ENCODE assay signal across 8 cellular contexts in the genomic region with DNA sequence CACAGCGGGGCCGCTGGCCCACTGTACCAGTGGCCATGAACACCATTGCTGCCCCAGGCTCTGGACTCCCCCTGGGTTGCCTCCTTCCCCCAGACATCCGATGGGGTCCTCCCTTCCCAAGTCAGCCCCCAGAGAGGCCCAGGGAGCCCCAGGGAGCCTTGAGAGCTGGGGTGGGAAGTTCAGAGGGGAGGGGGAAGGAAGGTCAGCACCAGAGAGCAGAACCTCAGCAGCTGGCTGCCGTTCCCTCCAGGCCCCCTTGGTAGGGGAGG. TPM values are rescaled to one million over a fixed set of nuclear protein-coding genes. Genes with fewer than 3 reads are reported as not detected.
A peak's percentile ranks its signal among the peaks of the same experiment; 100 is the strongest.
DNase-seq lines count a peak whose midpoint lies in the region; ATAC-seq, FAIRE-seq and TF ChIP-seq lines count a peak whose summit lies in the region.

No MANE protein-coding gene starts in this region.

- intact Hi-C loops in endothelial cell of umbilical vein (cut with micrococcal nuclease): no loop called here

- dilution Hi-C loops in endothelial cell of umbilical vein (cut with MboI; ENCODE audit: extremely low pct_ligation_motif_present, low sequenced_read_pairs): no loop called here

- H3K4ac ChIP-seq in trophoblast cell (ENCODE audit: low read depth, low read length): no peak overlapping the region

- peak overlapping the region; percentile 38 for H4K91ac ChIP-seq in trophoblast cell (ENCODE audit: low read depth, low read length)

- POLR2A ChIA-PET in endothelial cell of umbilical vein (lab: Charles Lee): interaction anchor here (1.3 to 1.6 kb wide), 2 partner anchors 21 to 160 kb away, joined by 3 to 4 read pairs; no protein-coding TSS in a partner anchor

- H3K36me3 ChIP-seq in MM.1S (replicated peaks; ENCODE audit: insufficient read depth, low read length) (no peaks in the 10 kb centered on the region), endothelial cell of umbilical vein (ENCODE audit: control insufficient read depth in 2 of 2, extremely low read depth in 1 of 2, insufficient read depth in 2 of 2, low read length in 2 of 2) (peaks cover 0 to 7% of the 10 kb centered on the region in 2 experiments), trophoblast cell (ENCODE audit: control insufficient read depth in 1 of 2, insufficient read depth in 2 of 2, low read length in 2 of 2) (peaks cover 22 to 24% of the 10 kb centered on the region in 2 experiments)

- no peaks in the 10 kb centered on the region for H3K9me1 ChIP-seq in endothelial cell of umbilical vein (replicated peaks; ENCODE audit: control insufficient read depth, extremely low read depth, insufficient read depth, low read length)

- FAIRE-seq in endothelial cell of umbilical vein (lab: Jason Lieb, UNC): no peak

- H3K4me3 ChIP-seq in GM12875 (ENCODE audit: low read depth, low read length) (peak overlapping the region; percentile 84), MM.1S (ENCODE audit: low read length) (peak overlapping the region; percentile 78), endothelial cell of umbilical vein (replicated peaks in 1 of 3; ENCODE audit: insufficient read depth in 1 of 3, low read depth in 1 of 3, low read length in 3 of 3) (peak overlapping the region in 1 of 3 experiments; percentile 5), trophoblast cell (ENCODE audit: low read depth, low read length) (no peak overlapping the region)

- no TSS peak for BruUV-seq in endothelial cell of umbilical vein (replicated peaks; lab: Mats Ljungman, UMichigan)

- H2BK12ac ChIP-seq in trophoblast cell (ENCODE audit: low read length): peak overlapping the region; percentile 45

- no peak for TF ChIP-seq CTCF in GM12875 (IDR thresholded peaks at IDR 0.05; ENCODE audit: borderline replicate concordance, insufficient read depth, low read depth, low read length)
- no peak for TF ChIP-seq CTCF in MM.1S (IDR thresholded peaks at IDR 0.05; ENCODE audit: low read length)
- TF ChIP-seq CTCF in endothelial cell of umbilical vein (IDR thresholded peaks at IDR 0.05; ENCODE audit: extremely low read depth in 1 of 2, insufficient read depth in 1 of 2, low read depth in 1 of 2, low read length in 2 of 2): no peak

- H3K4me2 ChIP-seq in MM.1S (ENCODE audit: low read depth, low read length) (peak overlapping the region; percentile 73), endothelial cell of umbilical vein (ENCODE audit: insufficient read depth, low read length) (peak overlapping the region; percentile 52), trophoblast cell (ENCODE audit: low read length) (peak overlapping the region; percentile 53)

- whole genome bisulfite sequencing in trophoblast cell (ENCODE audit: extremely low coverage, insufficient coverage, insufficient read length): no CpG with 5 or more reads among the region's 4 CpGs

- no peak overlapping the region for H4K12ac ChIP-seq in trophoblast cell (ENCODE audit: low read depth, low read length)

- peaks cover 7% of the 10 kb centered on the region for H3K79me1 ChIP-seq in trophoblast cell (ENCODE audit: low read length)

- peak overlapping the region; percentile 91 for H3K9ac ChIP-seq in MM.1S (ENCODE audit: low read length)
- peak overlapping the region; percentile 48 for H3K9ac ChIP-seq in endothelial cell of umbilical vein (replicated peaks; ENCODE audit: extremely low read depth, insufficient read depth, low read length)
- no peak overlapping the region for H3K9ac ChIP-seq in trophoblast cell (ENCODE audit: low read length)

- H3K27me3 ChIP-seq in MM.1S (replicated peaks; ENCODE audit: insufficient read depth, low read length) (no peaks in the 10 kb centered on the region), endothelial cell of umbilical vein (ENCODE audit: control insufficient read depth in 2 of 2, insufficient read depth in 2 of 2, low read length in 2 of 2) (no peaks in the 10 kb centered on the region), trophoblast cell (ENCODE audit: insufficient read depth, low read length) (no peaks in the 10 kb centered on the region)

- peak overlapping the region; percentile 54 for H3K18ac ChIP-seq in trophoblast cell (ENCODE audit: low read length)

- no peak for TF ChIP-seq POLR2A in endothelial cell of umbilical vein (IDR thresholded peaks at IDR 0.05; ENCODE audit: low read depth, low read length)

- peak overlapping the region; percentile 77 for H2AK5ac ChIP-seq in trophoblast cell (ENCODE audit: low read length)

- H2BK120ac ChIP-seq in trophoblast cell (ENCODE audit: insufficient read depth, low read length, poor library complexity): peak overlapping the region; percentile 36

- DNase-seq in MM.1S (no peak), endothelial cell of umbilical vein (ENCODE audit: low read depth, low spot score) (no peak), trophoblast cell (no peak), NCI-H774 (lab: John Stamatoyannopoulos, UW) (no peak)
- no peak for DNase-seq in activated CD4-positive, alpha-beta T cell treated with anti-CD3 and anti-CD28 coated beads, Interleukin-2, amount 50 U/mL, for 4 hours

- no peaks in the 10 kb centered on the region for H3K9me3 ChIP-seq in MM.1S (replicated peaks; ENCODE audit: insufficient read depth, low read length)
- no peaks in the 10 kb centered on the region for H3K9me3 ChIP-seq in endothelial cell of umbilical vein (replicated peaks; ENCODE audit: control insufficient read depth, insufficient read depth, low read length)
- H3K9me3 ChIP-seq in trophoblast cell (ENCODE audit: insufficient read depth, low read depth, low read length): peaks cover 2% of the 10 kb centered on the region

- CTCF ChIA-PET in endothelial cell of umbilical vein (lab: Charles Lee): interaction anchor here (9.0 kb wide), 1 partner anchor 22 kb away, joined by 253 read pairs; a partner anchor contains a TSS

- H3K4me1 ChIP-seq in MM.1S (ENCODE audit: low read length) (peaks cover 11% of the 10 kb centered on the region; the same call in 1 of the 2 replicates), endothelial cell of umbilical vein (ENCODE audit: control insufficient read depth, extremely low read depth, insufficient read depth, low read length) (peaks cover 51% of the 10 kb centered on the region), trophoblast cell (ENCODE audit: control insufficient read depth in 1 of 2, insufficient read depth in 2 of 2, low read length in 2 of 2) (peaks cover 12 to 25% of the 10 kb centered on the region in 2 experiments)

- H3K14ac ChIP-seq in trophoblast cell (ENCODE audit: low read length): no peak overlapping the region

- H3K79me2 ChIP-seq in MM.1S (ENCODE audit: low read length) (peaks cover 52% of the 10 kb centered on the region), endothelial cell of umbilical vein (ENCODE audit: control insufficient read depth, insufficient read depth, low read length) (peaks cover 5% of the 10 kb centered on the region), trophoblast cell (ENCODE audit: control insufficient read depth, insufficient read depth, low read length, poor library complexity) (peaks cover 7% of the 10 kb centered on the region)

- H4K20me1 ChIP-seq in MM.1S (ENCODE audit: insufficient read depth, low read length) (no peaks in the 10 kb centered on the region), endothelial cell of umbilical vein (replicated peaks; ENCODE audit: control insufficient read depth, extremely low read depth, insufficient read depth, low read length) (no peaks in the 10 kb centered on the region)

- no peak overlapping the region for H3K23ac ChIP-seq in trophoblast cell (ENCODE audit: low read length)

- no peak overlapping the region for H2BK5ac ChIP-seq in trophoblast cell (ENCODE audit: low read depth, low read length, poor library complexity)

- H3K27ac ChIP-seq in MM.1S (ENCODE audit: low read length): peak overlapping the region; percentile 98
- peak overlapping the region; percentile 100 for H3K27ac ChIP-seq in endothelial cell of umbilical vein (ENCODE audit: insufficient read depth, low read depth, low read length)
- no peak overlapping the region for H3K27ac ChIP-seq in trophoblast cell (ENCODE audit: low read depth, low read length)

- no peak for ATAC-seq in HG03520 (IDR thresholded peaks at IDR 0.05; ENCODE audit: unreplicated experiment)
- ATAC-seq in HG03457 (IDR thresholded peaks at IDR 0.05; ENCODE audit: unreplicated experiment): no peak

- H3K9me2 ChIP-seq in MM.1S (replicated peaks; ENCODE audit: insufficient read depth, low read length): no peaks in the 10 kb centered on the region

- no peak overlapping the region for H2AFZ ChIP-seq in MM.1S (ENCODE audit: low read length)
- no peak overlapping the region for H2AFZ ChIP-seq in endothelial cell of umbilical vein (ENCODE audit: low read depth, low read length)
- H2AFZ ChIP-seq in trophoblast cell (ENCODE audit: insufficient read depth, low read length, poor library complexity): no peak overlapping the region

- no peak overlapping the region for H4K8ac ChIP-seq in trophoblast cell (ENCODE audit: low read depth, low read length)

- peaks cover 38% of the 10 kb centered on the region for H3F3A ChIP-seq in MM.1S (ENCODE audit: insufficient read depth, low read length)

RNA-seq across cellular contexts. Expression of a gene that starts 0.5 kb away (rescaled TPM):
- total RNA-seq in endothelial cell of umbilical vein: 31.9 and 33.3 TPM in 2 replicates
- 20.9 and 24.5 TPM in 2 replicates for polyA plus RNA-seq in endothelial cell of umbilical vein
- polyA plus RNA-seq in endothelial cell of umbilical vein (2011; cell fraction: cytosol; rRNA removed): 8.0 and 11.2 TPM in 2 replicates
- polyA plus RNA-seq in endothelial cell of umbilical vein (2011; cell fraction: nucleus; rRNA removed): 100 and 121 TPM in 2 replicates
- 8.5 and 13.1 TPM in 2 replicates for polyA plus RNA-seq in endothelial cell of umbilical vein (2012)
- polyA minus RNA-seq in endothelial cell of umbilical vein: 9.0 and 20.8 TPM in 2 replicates
- not detected for polyA minus RNA-seq in endothelial cell of umbilical vein (2011; cell fraction: cytosol; rRNA and poly(A)+ RNA removed)
- 24.9 and 33.5 TPM in 2 replicates for polyA minus RNA-seq in endothelial cell of umbilical vein (2011; cell fraction: nucleus; rRNA and poly(A)+ RNA removed)
- polyA plus RNA-seq in trophoblast cell (2013): 1.5 and 1.9 TPM in 2 replicates

RNA-seq across cellular contexts. Expression of a gene that starts 8.3 kb away (rescaled TPM):
- 143 and 144 TPM in 2 replicates for total RNA-seq in endothelial cell of umbilical vein
- 141 and 169 TPM in 2 replicates for polyA plus RNA-seq in endothelial cell of umbilical vein
- polyA plus RNA-seq in endothelial cell of umbilical vein (2011; cell fraction: cytosol; rRNA removed): 183 and 186 TPM in 2 replicates
- 181 and 188 TPM in 2 replicates for polyA plus RNA-seq in endothelial cell of umbilical vein (2011; cell fraction: nucleus; rRNA removed)
- polyA plus RNA-seq in endothelial cell of umbilical vein (2012): 142 and 148 TPM in 2 replicates
- 53.2 and 57.4 TPM in 2 replicates for polyA minus RNA-seq in endothelial cell of umbilical vein
- 62.0 TPM for polyA minus RNA-seq in endothelial cell of umbilical vein (2011; cell fraction: cytosol; rRNA and poly(A)+ RNA removed)
- 30.4 and 32.5 TPM in 2 replicates for polyA minus RNA-seq in endothelial cell of umbilical vein (2011; cell fraction: nucleus; rRNA and poly(A)+ RNA removed)
- 92.2 and 95.5 TPM in 2 replicates for polyA plus RNA-seq in trophoblast cell (2013)

RNA-seq across cellular contexts. Expression of a gene that starts 17.9 kb away (rescaled TPM):
- 6.2 and 8.0 TPM in 2 replicates for total RNA-seq in endothelial cell of umbilical vein
- polyA plus RNA-seq in endothelial cell of umbilical vein: 16.0 and 16.2 TPM in 2 replicates
- polyA plus RNA-seq in endothelial cell of umbilical vein (2011; cell fraction: cytosol; rRNA removed): 5.4 and 7.2 TPM in 2 replicates
- 18.0 and 23.3 TPM in 2 replicates for polyA plus RNA-seq in endothelial cell of umbilical vein (2011; cell fraction: nucleus; rRNA removed)
- 5.5 and 12.4 TPM in 2 replicates for polyA plus RNA-seq in endothelial cell of umbilical vein (2012)
- 5.5 and 13.2 TPM in 2 replicates for polyA minus RNA-seq in endothelial cell of umbilical vein
- not detected for polyA minus RNA-seq in endothelial cell of umbilical vein (2011; cell fraction: cytosol; rRNA and poly(A)+ RNA removed)
- 5.1 and 5.9 TPM in 2 replicates for polyA minus RNA-seq in endothelial cell of umbilical vein (2011; cell fraction: nucleus; rRNA and poly(A)+ RNA removed)
- polyA plus RNA-seq in trophoblast cell (2013): 0.82 and 0.94 TPM in 2 replicates

RNA-seq across cellular contexts. Expression of a gene that starts 22.1 kb away (rescaled TPM):
- total RNA-seq in endothelial cell of umbilical vein: not detected in 2 replicates
- polyA plus RNA-seq in endothelial cell of umbilical vein: not detected in 2 replicates
- polyA plus RNA-seq in endothelial cell of umbilical vein (2011; cell fraction: cytosol; rRNA removed): not detected in 2 replicates
- not detected in 2 replicates for polyA plus RNA-seq in endothelial cell of umbilical vein (2011; cell fraction: nucleus; rRNA removed)
- not detected in 2 replicates for polyA plus RNA-seq in endothelial cell of umbilical vein (2012)
- polyA minus RNA-seq in endothelial cell of umbilical vein: not detected in 2 replicates
- polyA minus RNA-seq in endothelial cell of umbilical vein (2011; cell fraction: cytosol; rRNA and poly(A)+ RNA removed): not detected
- polyA minus RNA-seq in endothelial cell of umbilical vein (2011; cell fraction: nucleus; rRNA and poly(A)+ RNA removed): not detected in 2 replicates
- not detected in 2 replicates for polyA plus RNA-seq in trophoblast cell (2013)

RNA-seq across cellular contexts. Expression of a gene that starts 40.6 kb away (rescaled TPM):
- total RNA-seq in endothelial cell of umbilical vein: not detected in 2 replicates
- polyA plus RNA-seq in endothelial cell of umbilical vein: 0.01 and 0.02 TPM in 2 replicates
- polyA plus RNA-seq in endothelial cell of umbilical vein (2011; cell fraction: cytosol; rRNA removed): 0.07 and 0.08 TPM in 2 replicates
- polyA plus RNA-seq in endothelial cell of umbilical vein (2011; cell fraction: nucleus; rRNA removed): 0.08 TPM in 1 of 2 replicates, not detected in the other
- 0.14 and 0.16 TPM in 2 replicates for polyA plus RNA-seq in endothelial cell of umbilical vein (2012)
- polyA minus RNA-seq in endothelial cell of umbilical vein: 0.11 TPM in 1 of 2 replicates, not detected in the other
- 100 TPM for polyA minus RNA-seq in endothelial cell of umbilical vein (2011; cell fraction: cytosol; rRNA and poly(A)+ RNA removed)
- polyA minus RNA-seq in endothelial cell of umbilical vein (2011; cell fraction: nucleus; rRNA and poly(A)+ RNA removed): 0.10 and 0.43 TPM in 2 replicates
- 17.7 and 21.8 TPM in 2 replicates for polyA plus RNA-seq in trophoblast cell (2013)
